ENCODE assay signal across 11 cellular contexts in genomic region chr3:152399374-152399773, GRCh38.
DNase-seq lines count a peak whose midpoint lies in the region; ATAC-seq and TF ChIP-seq lines count a peak whose summit lies in the region.
"Had no signal": no experiment of that assay in that cellular context is flagged by ENCODE, and none has a peak within 500 bp of the region (broad histone marks: within the 10 kb centered on the region; RNA-seq: fewer than 3 reads in every experiment).

No MANE protein-coding gene starts in this region.

- no peak overlapping the region for H3K4ac ChIP-seq in neuronal stem cell (ENCODE audit: low read length)

- H3K27ac ChIP-seq in stomach (peak overlapping the region in 4 of 5 donors; percentile 20 to 78 (median 50)), neuronal stem cell (replicated peaks; ENCODE audit: low read length) (no peak overlapping the region)
- H3K27ac ChIP-seq: BLaER1 treated with 17β-estradiol and CSF1 and Interleukin-3, amounts not matched to agents 10 nM and 100 nM had no signal

- peaks cover 67% of the 10 kb centered on the region for H3K36me3 Mint-ChIP-seq in activated T-cell treated with anti-CD3 and anti-CD28 coated beads, Interleukin-2, amount 50 U/mL, for 24 hours (ENCODE audit: low read depth)
- H3K36me3 Mint-ChIP-seq in T-helper 17 cell (ENCODE audit: low read depth): peaks cover 9% of the 10 kb centered on the region

- H4K8ac ChIP-seq in neuronal stem cell (ENCODE audit: low read depth, low read length): no peak overlapping the region

- H2BK15ac ChIP-seq in neuronal stem cell (ENCODE audit: low read length): no peak overlapping the region

- H3K27me3 ChIP-seq in stomach (no peaks in the 10 kb centered on the region), neuronal stem cell (ENCODE audit: control insufficient read depth in 3 of 3, insufficient read depth in 3 of 3, low read depth in 1 of 3, low read length in 3 of 3) (no peaks in the 10 kb centered on the region)
- H3K27me3 ChIP-seq: BLaER1 treated with 17β-estradiol and CSF1 and Interleukin-3, amounts not matched to agents 10 nM and 100 nM had no signal

- H3K36me3 ChIP-seq in stomach (peaks cover 0 to 14% (median 0%) of the 10 kb centered on the region in 4 donors), neuronal stem cell (replicated peaks in 1 of 2; ENCODE audit: control insufficient read depth in 2 of 2, insufficient read depth in 2 of 2, low read length in 2 of 2) (peaks cover 0 to 5% of the 10 kb centered on the region in 2 donors)

- TF ChIP-seq EP300 in stomach (IDR thresholded peaks at IDR 0.05): no peak

- no peak overlapping the region for H3K4me2 ChIP-seq in neuronal stem cell (ENCODE audit: insufficient read depth, low read length, poor library complexity, severe bottlenecking)

- no peak overlapping the region for H3K18ac ChIP-seq in neuronal stem cell (ENCODE audit: low read length)

- H3K23ac ChIP-seq in neuronal stem cell (ENCODE audit: low read depth, low read length, poor library complexity): no peak overlapping the region

- H3K27ac Mint-ChIP-seq in activated T-cell treated with anti-CD3 and anti-CD28 coated beads, Interleukin-2, amount 50 U/mL, for 24 hours: peak overlapping the region; percentile 84
- peak overlapping the region; percentile 97 for H3K27ac Mint-ChIP-seq in T-helper 17 cell

- no peak overlapping the region for H2AFZ ChIP-seq in neuronal stem cell (ENCODE audit: low read length)

- H3K9me3 ChIP-seq in T-helper 17 cell (ENCODE audit: control insufficient read depth, low read length, poor library complexity, severe bottlenecking): no peaks in the 10 kb centered on the region
- no peaks in the 10 kb centered on the region for H3K9me3 ChIP-seq in stomach
- H3K9me3 ChIP-seq in neuronal stem cell (replicated peaks in 1 of 2; ENCODE audit: control insufficient read depth in 2 of 2, insufficient read depth in 1 of 2, low read depth in 1 of 2, low read length in 2 of 2): no peaks in the 10 kb centered on the region

- H3K4me1 ChIP-seq in stomach (peaks cover 39 to 93% (median 75%) of the 10 kb centered on the region in 4 donors), neuronal stem cell (ENCODE audit: control insufficient read depth in 2 of 2, insufficient read depth in 1 of 2, low read depth in 1 of 2, low read length in 2 of 2) (peaks cover 3 to 6% of the 10 kb centered on the region in 2 donors)

- no peak overlapping the region for H2BK5ac ChIP-seq in neuronal stem cell (ENCODE audit: low read length)

- H3K4me3 ChIP-seq in stomach: no peak overlapping the region
- H3K4me3 ChIP-seq in neuronal stem cell (ENCODE audit: low read length in 2 of 2): no peak overlapping the region
- H3K4me3 ChIP-seq: BLaER1 treated with 17β-estradiol and CSF1 and Interleukin-3, amounts not matched to agents 10 nM and 100 nM had no signal

- no peak for ATAC-seq in T-helper 17 cell
- no peak for ATAC-seq in GM18505 (IDR thresholded peaks at IDR 0.05; ENCODE audit: unreplicated experiment)

- no peaks in the 10 kb centered on the region for H3K9me3 Mint-ChIP-seq in activated T-cell treated with anti-CD3 and anti-CD28 coated beads, Interleukin-2, amount 50 U/mL, for 24 hours

- H3K9ac ChIP-seq in neuronal stem cell (ENCODE audit: low read depth, low read length, poor library complexity): no peak overlapping the region
- H3K9ac ChIP-seq: BLaER1 treated with 17β-estradiol and CSF1 and Interleukin-3, amounts not matched to agents 10 nM and 100 nM had no signal

- H3K4me3 Mint-ChIP-seq in activated T-cell treated with anti-CD3 and anti-CD28 coated beads, Interleukin-2, amount 50 U/mL, for 24 hours: no peak overlapping the region
- no peak overlapping the region for H3K4me3 Mint-ChIP-seq in T-helper 17 cell

- no peak for TF ChIP-seq CTCF in stomach (IDR thresholded peaks at IDR 0.05)

- intact Hi-C loops in stomach (cut with DNase I; ENCODE audit: low total_unique reads): no loop called here

- H4K91ac ChIP-seq in neuronal stem cell (ENCODE audit: low read depth, low read length, poor library complexity): no peak overlapping the region

- H2BK120ac ChIP-seq in neuronal stem cell (ENCODE audit: low read depth, low read length): no peak overlapping the region

- peaks cover 86% of the 10 kb centered on the region for H3K4me1 Mint-ChIP-seq in activated T-cell treated with anti-CD3 and anti-CD28 coated beads, Interleukin-2, amount 50 U/mL, for 24 hours (ENCODE audit: low read depth)
- peaks cover 43% of the 10 kb centered on the region for H3K4me1 Mint-ChIP-seq in T-helper 17 cell

- TF ChIP-seq POLR2A in stomach (IDR thresholded peaks at IDR 0.05) (no peak), GM18505 (IDR thresholded peaks at IDR 0.05; ENCODE audit: borderline replicate concordance, extremely low read depth, insufficient read depth, insufficient read length) (no peak)

- no peak overlapping the region for H2AK5ac ChIP-seq in neuronal stem cell (ENCODE audit: low read depth, low read length)

- no peak overlapping the region for H3K14ac ChIP-seq in neuronal stem cell (ENCODE audit: low read length)

- no peak for DNase-seq in activated T-cell treated with anti-CD3 and anti-CD28 coated beads, Interleukin-2, amount 50 U/mL, for 24 hours
- DNase-seq in activated T-cell treated with anti-CD3 and anti-CD28 coated beads for 4 hours (no peak), T-helper 17 cell (no peak), fibroblast of peridontal ligament (ENCODE audit: extremely low read depth) (peak; percentile 44), stomach (no peak), neuronal stem cell (ENCODE audit: low spot score) (no peak), COR-L47 (lab: John Stamatoyannopoulos, UW) (no peak)
- DNase-seq: activated naive CD4-positive, alpha-beta T cell; SHP77 treated with DMSO at 0.1 percent for 48 hours had no signal

- H2BK12ac ChIP-seq in neuronal stem cell (ENCODE audit: low read length): no peak overlapping the region

- H3K79me1 ChIP-seq in neuronal stem cell (ENCODE audit: low read depth, low read length): no peaks in the 10 kb centered on the region

- no peaks in the 10 kb centered on the region for H3K27me3 Mint-ChIP-seq in activated T-cell treated with anti-CD3 and anti-CD28 coated beads, Interleukin-2, amount 50 U/mL, for 24 hours
- no peaks in the 10 kb centered on the region for H3K27me3 Mint-ChIP-seq in T-helper 17 cell
